2 cellular contexts compared by ENCODE assay signal in the genomic region with DNA sequence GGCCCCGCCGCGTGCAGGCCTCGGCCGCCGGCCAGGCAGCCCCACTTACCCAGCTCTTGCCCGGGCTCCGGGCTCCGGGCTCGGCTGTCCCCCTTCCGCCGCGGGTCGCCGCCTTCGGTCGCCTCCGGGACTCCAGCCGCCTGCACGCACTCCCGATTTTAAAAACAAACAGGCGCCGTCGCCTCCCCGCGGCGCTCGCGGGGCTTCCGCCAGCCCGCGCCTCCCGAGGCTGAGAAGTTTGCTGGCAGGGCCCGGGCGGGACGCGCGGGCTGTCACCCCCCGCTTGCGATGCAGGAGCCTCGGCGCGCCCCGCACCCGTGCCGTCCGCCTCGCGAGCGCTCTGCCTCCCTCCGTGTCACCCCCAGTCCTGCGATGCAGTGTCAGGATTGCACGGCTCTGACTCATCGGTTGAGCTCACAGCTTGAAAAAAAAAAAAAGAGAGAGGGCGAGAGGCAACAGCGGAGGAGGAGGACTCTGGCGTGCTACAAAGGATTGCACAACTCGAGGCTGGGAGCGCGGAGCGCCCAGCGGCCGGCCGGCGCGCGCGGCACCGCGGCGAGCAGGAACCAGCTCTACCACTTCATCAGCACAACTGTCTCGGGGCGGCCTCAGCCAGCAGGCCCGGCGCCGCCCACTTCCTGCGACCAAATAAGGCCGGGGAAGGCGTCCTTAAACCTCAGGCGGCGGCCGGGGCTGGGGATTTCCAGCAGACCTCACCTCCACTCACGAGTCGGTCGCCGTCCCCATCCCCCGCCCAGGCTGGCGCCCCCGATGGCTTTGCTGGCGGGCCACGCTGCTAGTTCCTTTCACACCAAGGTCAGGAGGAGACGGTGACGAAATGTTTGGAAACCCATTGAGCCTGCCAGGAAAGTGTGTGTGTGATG.
TF ChIP-seq lines count a peak whose summit lies in the region.

No MANE protein-coding gene starts in this region.

TF ChIP-seq in A549, 52 proteins besides CTCF, POLR2A, EP300 and RAD21 (continued from another document and continues in another):
- TF ChIP-seq, protein P1, sequence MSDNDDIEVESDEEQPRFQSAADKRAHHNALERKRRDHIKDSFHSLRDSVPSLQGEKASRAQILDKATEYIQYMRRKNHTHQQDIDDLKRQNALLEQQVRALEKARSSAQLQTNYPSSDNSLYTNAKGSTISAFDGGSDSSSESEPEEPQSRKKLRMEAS (IDR thresholded peaks at IDR 0.05) = peak; percentile 94
- TF ChIP-seq ESRRA (IDR thresholded peaks at IDR 0.05; ENCODE audit: borderline replicate concordance, low read length) = peak; percentile 46; the same call in 1 of the 2 replicates
- no peak for TF ChIP-seq HMGXB4 (CRISPR knock-in tag; IDR thresholded peaks at IDR 0.05; ENCODE audit: borderline replicate concordance)
- TF ChIP-seq GATA3 (IDR thresholded peaks at IDR 0.05; ENCODE audit: borderline replicate concordance) = peak; percentile 66; the same call in 1 of the 2 replicates
- no peak; the same call in 1 of the 2 replicates for TF ChIP-seq REST (IDR thresholded peaks at IDR 0.05)
- peak; percentile 47; the same call in 1 of the 3 replicates for TF ChIP-seq SMC3 (IDR thresholded peaks at IDR 0.05)
- TF ChIP-seq JUN (IDR thresholded peaks at IDR 0.05) = peak; percentile 87 to 91; a peak in 4 of 5 replicates
- TF ChIP-seq ELK1 (IDR thresholded peaks at IDR 0.05; ENCODE audit: low read depth, low read length) = peak; percentile 96
- TF ChIP-seq NR3C1 (IDR thresholded peaks at IDR 0.05) = no peak
- TF ChIP-seq FOXS1 (CRISPR knock-in tag; IDR thresholded peaks at IDR 0.05) = no peak
- TF ChIP-seq E2F6 (IDR thresholded peaks at IDR 0.05; ENCODE audit: borderline replicate concordance, low read depth) = peak; percentile 72; the same call in 1 of the 2 replicates
- TF ChIP-seq HEYL (CRISPR knock-in tag; IDR thresholded peaks at IDR 0.05) = no peak
- no peak for TF ChIP-seq CBX8 (IDR thresholded peaks at IDR 0.05)
- TF ChIP-seq TFCP2L1 (CRISPR knock-in tag; IDR thresholded peaks at IDR 0.05) = no peak
- TF ChIP-seq ZC3H11A (IDR thresholded peaks at IDR 0.05) = no peak
- no peak for TF ChIP-seq SREBF2 (IDR thresholded peaks at IDR 0.05)
- TF ChIP-seq, protein P2, sequence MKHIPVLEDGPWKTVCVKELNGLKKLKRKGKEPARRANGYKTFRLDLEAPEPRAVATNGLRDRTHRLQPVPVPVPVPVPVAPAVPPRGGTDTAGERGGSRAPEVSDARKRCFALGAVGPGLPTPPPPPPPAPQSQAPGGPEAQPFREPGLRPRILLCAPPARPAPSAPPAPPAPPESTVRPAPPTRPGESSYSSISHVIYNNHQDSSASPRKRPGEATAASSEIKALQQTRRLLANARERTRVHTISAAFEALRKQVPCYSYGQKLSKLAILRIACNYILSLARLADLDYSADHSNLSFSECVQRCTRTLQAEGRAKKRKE (CRISPR knock-in tag; IDR thresholded peaks at IDR 0.05; ENCODE audit: low read depth) = no peak
- peak; percentile 59 for TF ChIP-seq JUNB (IDR thresholded peaks at IDR 0.05)
- no peak for TF ChIP-seq BHLHE40 (IDR thresholded peaks at IDR 0.05; ENCODE audit: low read depth, low read length)
- no peak for TF ChIP-seq HDAC2 (IDR thresholded peaks at IDR 0.05)
- no peak for TF ChIP-seq KDM1A (IDR thresholded peaks at IDR 0.05; ENCODE audit: low read depth)
- TF ChIP-seq HOXA7 (CRISPR knock-in tag; IDR thresholded peaks at IDR 0.05) = no peak

TF ChIP-seq in GM12878, 131 proteins besides CTCF, POLR2A, EP300 and RAD21 (continued from another document and continues in another):
- no peak for TF ChIP-seq GABPA (IDR thresholded peaks at IDR 0.05; ENCODE audit: low read depth)
- no peak for TF ChIP-seq EZH2 (IDR thresholded peaks at IDR 0.05; ENCODE audit: borderline replicate concordance, control insufficient read depth, low read depth, low read length)
- no peak for TF ChIP-seq CUX1 (IDR thresholded peaks at IDR 0.05; ENCODE audit: insufficient replicate concordance, low read depth, low read length)
- TF ChIP-seq, protein P3, sequence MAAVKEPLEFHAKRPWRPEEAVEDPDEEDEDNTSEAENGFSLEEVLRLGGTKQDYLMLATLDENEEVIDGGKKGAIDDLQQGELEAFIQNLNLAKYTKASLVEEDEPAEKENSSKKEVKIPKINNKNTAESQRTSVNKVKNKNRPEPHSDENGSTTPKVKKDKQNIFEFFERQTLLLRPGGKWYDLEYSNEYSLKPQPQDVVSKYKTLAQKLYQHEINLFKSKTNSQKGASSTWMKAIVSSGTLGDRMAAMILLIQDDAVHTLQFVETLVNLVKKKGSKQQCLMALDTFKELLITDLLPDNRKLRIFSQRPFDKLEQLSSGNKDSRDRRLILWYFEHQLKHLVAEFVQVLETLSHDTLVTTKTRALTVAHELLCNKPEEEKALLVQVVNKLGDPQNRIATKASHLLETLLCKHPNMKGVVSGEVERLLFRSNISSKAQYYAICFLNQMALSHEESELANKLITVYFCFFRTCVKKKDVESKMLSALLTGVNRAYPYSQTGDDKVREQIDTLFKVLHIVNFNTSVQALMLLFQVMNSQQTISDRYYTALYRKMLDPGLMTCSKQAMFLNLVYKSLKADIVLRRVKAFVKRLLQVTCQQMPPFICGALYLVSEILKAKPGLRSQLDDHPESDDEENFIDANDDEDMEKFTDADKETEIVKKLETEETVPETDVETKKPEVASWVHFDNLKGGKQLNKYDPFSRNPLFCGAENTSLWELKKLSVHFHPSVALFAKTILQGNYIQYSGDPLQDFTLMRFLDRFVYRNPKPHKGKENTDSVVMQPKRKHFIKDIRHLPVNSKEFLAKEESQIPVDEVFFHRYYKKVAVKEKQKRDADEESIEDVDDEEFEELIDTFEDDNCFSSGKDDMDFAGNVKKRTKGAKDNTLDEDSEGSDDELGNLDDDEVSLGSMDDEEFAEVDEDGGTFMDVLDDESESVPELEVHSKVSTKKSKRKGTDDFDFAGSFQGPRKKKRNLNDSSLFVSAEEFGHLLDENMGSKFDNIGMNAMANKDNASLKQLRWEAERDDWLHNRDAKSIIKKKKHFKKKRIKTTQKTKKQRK (IDR thresholded peaks at IDR 0.05; ENCODE audit: low read depth, low read length) = no peak
- no peak for TF ChIP-seq SMARCA5 (IDR thresholded peaks at IDR 0.05)
- TF ChIP-seq IKZF2 (IDR thresholded peaks at IDR 0.05) = peak; percentile 81 to 87; a peak in 3 of 4 replicates
- peak; percentile 50; the same call in 1 of the 2 replicates for TF ChIP-seq TCF3 (IDR thresholded peaks at IDR 0.05; ENCODE audit: borderline replicate concordance, insufficient read depth, low read depth, low read length)
- TF ChIP-seq SP1 (IDR thresholded peaks at IDR 0.05; ENCODE audit: low read depth, low read length) = peak; percentile 33
- peak; percentile 73; the same call in 1 of the 2 replicates for TF ChIP-seq SMAD5 (IDR thresholded peaks at IDR 0.05; ENCODE audit: low read depth)
- TF ChIP-seq MLLT1 (IDR thresholded peaks at IDR 0.05) = peak; percentile 87
- peak; percentile 84; the same call in 1 of the 2 replicates for TF ChIP-seq CHD2 (IDR thresholded peaks at IDR 0.05; ENCODE audit: borderline replicate concordance, low read depth, low read length)
- TF ChIP-seq BCL3 (IDR thresholded peaks at IDR 0.05; ENCODE audit: borderline replicate concordance, insufficient read depth, low read depth, low read length, poor library complexity, severe bottlenecking) = peak; percentile 55
- TF ChIP-seq, protein P4, sequence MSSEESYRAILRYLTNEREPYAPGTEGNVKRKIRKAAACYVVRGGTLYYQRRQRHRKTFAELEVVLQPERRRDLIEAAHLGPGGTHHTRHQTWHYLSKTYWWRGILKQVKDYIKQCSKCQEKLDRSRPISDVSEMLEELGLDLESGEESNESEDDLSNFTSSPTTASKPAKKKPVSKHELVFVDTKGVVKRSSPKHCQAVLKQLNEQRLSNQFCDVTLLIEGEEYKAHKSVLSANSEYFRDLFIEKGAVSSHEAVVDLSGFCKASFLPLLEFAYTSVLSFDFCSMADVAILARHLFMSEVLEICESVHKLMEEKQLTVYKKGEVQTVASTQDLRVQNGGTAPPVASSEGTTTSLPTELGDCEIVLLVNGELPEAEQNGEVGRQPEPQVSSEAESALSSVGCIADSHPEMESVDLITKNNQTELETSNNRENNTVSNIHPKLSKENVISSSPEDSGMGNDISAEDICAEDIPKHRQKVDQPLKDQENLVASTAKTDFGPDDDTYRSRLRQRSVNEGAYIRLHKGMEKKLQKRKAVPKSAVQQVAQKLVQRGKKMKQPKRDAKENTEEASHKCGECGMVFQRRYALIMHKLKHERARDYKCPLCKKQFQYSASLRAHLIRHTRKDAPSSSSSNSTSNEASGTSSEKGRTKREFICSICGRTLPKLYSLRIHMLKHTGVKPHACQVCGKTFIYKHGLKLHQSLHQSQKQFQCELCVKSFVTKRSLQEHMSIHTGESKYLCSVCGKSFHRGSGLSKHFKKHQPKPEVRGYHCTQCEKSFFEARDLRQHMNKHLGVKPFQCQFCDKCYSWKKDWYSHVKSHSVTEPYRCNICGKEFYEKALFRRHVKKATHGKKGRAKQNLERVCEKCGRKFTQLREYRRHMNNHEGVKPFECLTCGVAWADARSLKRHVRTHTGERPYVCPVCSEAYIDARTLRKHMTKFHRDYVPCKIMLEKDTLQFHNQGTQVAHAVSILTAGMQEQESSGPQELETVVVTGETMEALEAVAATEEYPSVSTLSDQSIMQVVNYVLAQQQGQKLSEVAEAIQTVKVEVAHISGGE (CRISPR knock-in tag; IDR thresholded peaks at IDR 0.05) = no peak
- peak; percentile 9; the same call in 1 of the 2 replicates for TF ChIP-seq MEF2A (IDR thresholded peaks at IDR 0.05; ENCODE audit: insufficient read depth, low read depth, low read length)
- peak; percentile 45 for TF ChIP-seq MEF2B (IDR thresholded peaks at IDR 0.05; ENCODE audit: partially characterized antibody, poor library complexity, severe bottlenecking)
- no peak for TF ChIP-seq ATF3 (IDR thresholded peaks at IDR 0.05; ENCODE audit: borderline replicate concordance, extremely low read depth, low read depth, low read length)
- TF ChIP-seq, protein P5, sequence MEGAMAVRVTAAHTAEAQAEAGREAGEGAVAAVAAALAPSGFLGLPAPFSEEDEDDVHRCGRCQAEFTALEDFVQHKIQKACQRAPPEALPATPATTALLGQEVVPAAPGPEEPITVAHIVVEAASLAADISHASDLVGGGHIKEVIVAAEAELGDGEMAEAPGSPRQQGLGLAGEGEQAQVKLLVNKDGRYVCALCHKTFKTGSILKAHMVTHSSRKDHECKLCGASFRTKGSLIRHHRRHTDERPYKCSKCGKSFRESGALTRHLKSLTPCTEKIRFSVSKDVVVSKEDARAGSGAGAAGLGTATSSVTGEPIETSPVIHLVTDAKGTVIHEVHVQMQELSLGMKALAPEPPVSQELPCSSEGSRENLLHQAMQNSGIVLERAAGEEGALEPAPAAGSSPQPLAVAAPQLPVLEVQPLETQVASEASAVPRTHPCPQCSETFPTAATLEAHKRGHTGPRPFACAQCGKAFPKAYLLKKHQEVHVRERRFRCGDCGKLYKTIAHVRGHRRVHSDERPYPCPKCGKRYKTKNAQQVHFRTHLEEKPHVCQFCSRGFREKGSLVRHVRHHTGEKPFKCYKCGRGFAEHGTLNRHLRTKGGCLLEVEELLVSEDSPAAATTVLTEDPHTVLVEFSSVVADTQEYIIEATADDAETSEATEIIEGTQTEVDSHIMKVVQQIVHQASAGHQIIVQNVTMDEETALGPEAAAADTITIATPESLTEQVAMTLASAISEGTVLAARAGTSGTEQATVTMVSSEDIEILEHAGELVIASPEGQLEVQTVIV (IDR thresholded peaks at IDR 0.05; ENCODE audit: borderline replicate concordance, partially characterized antibody) = no peak
- no peak for TF ChIP-seq HDAC2 (IDR thresholded peaks at IDR 0.05)
